14 cellular contexts compared by ENCODE assay signal in the genomic region with DNA sequence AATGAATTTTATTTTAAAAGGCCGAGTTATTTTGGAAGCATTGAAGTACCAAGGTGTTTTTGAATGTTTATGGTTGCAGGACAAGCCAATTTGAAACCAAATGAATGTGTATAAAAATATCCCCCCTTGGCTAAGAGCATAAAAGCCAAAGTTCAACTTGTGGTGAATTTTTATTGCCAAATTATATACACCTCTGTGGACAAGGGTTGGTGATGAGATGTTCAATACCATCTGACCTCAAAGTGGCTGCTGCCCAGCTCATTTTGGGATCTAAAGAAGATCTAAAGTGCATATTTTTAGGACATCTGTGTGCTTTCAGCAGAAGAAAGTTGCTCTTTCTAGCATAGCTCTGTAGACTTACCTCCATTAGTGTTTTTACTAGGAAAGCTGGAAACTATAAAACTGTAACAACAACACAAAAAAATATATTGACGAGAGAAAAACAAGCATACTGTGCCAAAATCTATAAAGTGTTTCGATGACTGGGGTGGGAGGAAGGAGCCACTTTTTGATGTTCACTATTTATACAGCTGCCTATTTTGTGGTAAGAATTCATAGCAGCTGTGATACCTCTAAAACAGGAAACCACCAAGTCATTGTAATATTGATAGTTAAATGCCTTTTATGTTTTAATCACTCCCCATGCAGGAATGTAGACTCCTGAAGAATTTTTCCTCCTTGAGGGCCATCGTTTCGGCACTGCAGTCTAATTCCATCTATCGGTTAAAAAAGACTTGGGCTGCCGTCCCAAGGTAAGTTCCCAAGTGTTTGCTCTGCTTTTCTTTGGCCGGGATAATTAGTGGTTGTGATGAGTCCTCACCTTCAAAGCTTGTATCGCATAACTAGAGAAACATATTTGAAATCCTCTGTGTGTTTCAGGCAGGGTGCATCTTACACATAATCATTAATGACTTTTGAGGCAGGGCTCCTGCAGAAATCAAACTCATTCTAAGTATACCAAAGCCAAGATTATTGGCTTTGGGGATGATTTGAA.
DNase-seq lines count a peak whose midpoint lies in the region; ATAC-seq and TF ChIP-seq lines count a peak whose summit lies in the region.
"Had no signal": no experiment of that assay in that cellular context is flagged by ENCODE, and none has a peak within 500 bp of the region (broad histone marks: within the 10 kb centered on the region; RNA-seq: fewer than 3 reads in every experiment).

No MANE protein-coding gene starts in this region.

- no peaks in the 10 kb centered on the region for H3K36me3 Mint-ChIP-seq in stimulated activated naive CD8-positive, alpha-beta T cell treated with anti-CD3 and anti-CD28 coated beads, Interleukin-15, Interleukin-2, amounts not matched to agents 100 ng/mL and 50 ng/mL, for 24 hours (ENCODE audit: low read depth)
- no peaks in the 10 kb centered on the region for H3K36me3 Mint-ChIP-seq in activated naive CD8-positive, alpha-beta T cell treated with anti-CD3 and anti-CD28 coated beads for 36 hours

- TF ChIP-seq CTCF in lower lobe of right lung (IDR thresholded peaks at IDR 0.05) (no peak), breast epithelium (IDR thresholded peaks at IDR 0.05) (no peak)

- H3K4me3 Mint-ChIP-seq in stimulated activated naive CD8-positive, alpha-beta T cell treated with anti-CD3 and anti-CD28 coated beads, Interleukin-15, Interleukin-2, amounts not matched to agents 100 ng/mL and 50 ng/mL, for 24 hours: peak overlapping the region; percentile 12
- H3K4me3 Mint-ChIP-seq in activated naive CD8-positive, alpha-beta T cell treated with anti-CD3 and anti-CD28 coated beads for 36 hours: peak overlapping the region; percentile 8

- H3K27ac ChIP-seq in lower lobe of right lung: peak overlapping the region; percentile 22
- H3K27ac ChIP-seq in breast epithelium: peak overlapping the region in 1 of 2 donors; percentile 27
- H3K27ac ChIP-seq: body of pancreas, C4-2B, HL-60 had no signal

- H3K9me3 ChIP-seq in lower lobe of right lung: no peaks in the 10 kb centered on the region
- H3K9me3 ChIP-seq in breast epithelium: no peaks in the 10 kb centered on the region
- H3K9me3 ChIP-seq: body of pancreas, stomach had no signal

- no peaks in the 10 kb centered on the region for H3K9me3 Mint-ChIP-seq in stimulated activated naive CD8-positive, alpha-beta T cell treated with anti-CD3 and anti-CD28 coated beads, Interleukin-15, Interleukin-2, amounts not matched to agents 100 ng/mL and 50 ng/mL, for 24 hours
- H3K9me3 Mint-ChIP-seq in activated naive CD8-positive, alpha-beta T cell treated with anti-CD3 and anti-CD28 coated beads for 36 hours: no peaks in the 10 kb centered on the region

- peaks cover 22% of the 10 kb centered on the region for H3K4me1 Mint-ChIP-seq in stimulated activated naive CD8-positive, alpha-beta T cell treated with anti-CD3 and anti-CD28 coated beads, Interleukin-15, Interleukin-2, amounts not matched to agents 100 ng/mL and 50 ng/mL, for 24 hours (ENCODE audit: low read depth)
- H3K4me1 Mint-ChIP-seq in activated naive CD8-positive, alpha-beta T cell treated with anti-CD3 and anti-CD28 coated beads for 36 hours: peaks cover 25% of the 10 kb centered on the region

- TF ChIP-seq POLR2A in breast epithelium (IDR thresholded peaks at IDR 0.05): no peak

- H3K4me1 ChIP-seq in lower lobe of right lung (peaks cover 59% of the 10 kb centered on the region), breast epithelium (no peaks in the 10 kb centered on the region)

- H3K27me3 Mint-ChIP-seq in stimulated activated naive CD8-positive, alpha-beta T cell treated with anti-CD3 and anti-CD28 coated beads, Interleukin-15, Interleukin-2, amounts not matched to agents 100 ng/mL and 50 ng/mL, for 24 hours: no peaks in the 10 kb centered on the region
- H3K27me3 Mint-ChIP-seq in activated naive CD8-positive, alpha-beta T cell treated with anti-CD3 and anti-CD28 coated beads for 36 hours: no peaks in the 10 kb centered on the region

- no peak overlapping the region for H3K27ac Mint-ChIP-seq in stimulated activated naive CD8-positive, alpha-beta T cell treated with anti-CD3 and anti-CD28 coated beads, Interleukin-15, Interleukin-2, amounts not matched to agents 100 ng/mL and 50 ng/mL, for 24 hours
- H3K27ac Mint-ChIP-seq in activated naive CD8-positive, alpha-beta T cell treated with anti-CD3 and anti-CD28 coated beads for 36 hours: peak overlapping the region; percentile 52

- no peak for DNase-seq in stimulated activated naive CD8-positive, alpha-beta T cell treated with anti-CD3 and anti-CD28 coated beads, Interleukin-15, Interleukin-2, amounts not matched to agents 100 U/mL and 50 U/mL, for 24 hours
- DNase-seq in activated naive CD8-positive, alpha-beta T cell treated with anti-CD3 and anti-CD28 coated beads for 36 hours: no peak
- DNase-seq in lower lobe of right lung (no peak), HT-29 (ENCODE audit: low spot score) (no peak), NCI-H146 treated with DMSO at 0.1 percent for 48 hours (lab: John Stamatoyannopoulos, UW; ENCODE audit: unreplicated experiment) (no peak), breast epithelium (ENCODE audit: low spot score in 2 of 2) (no peak), GOT3 (lab: John Stamatoyannopoulos, UW) (no peak)
- DNase-seq: body of pancreas, NCI-H1105, NCI-H774, stomach had no signal

- intact Hi-C loops in lower lobe of right lung (cut with DNase I): no loop called here
- intact Hi-C loops in breast epithelium (cut with DNase I; ENCODE audit: low total_unique reads): no loop called here

- H3K4me3 ChIP-seq in lower lobe of right lung: no peak overlapping the region
- H3K4me3 ChIP-seq in breast epithelium: no peak overlapping the region
- H3K4me3 ChIP-seq: body of pancreas, stomach had no signal

- no peak for ATAC-seq in stimulated activated naive CD8-positive, alpha-beta T cell treated with anti-CD3 and anti-CD28 coated beads, Interleukin-15, Interleukin-2, amounts not matched to agents 100 U/mL and 50 U/mL, for 24 hours
- ATAC-seq in lower lobe of right lung: no peak
- ATAC-seq: body of pancreas had no signal

- H3K36me3 ChIP-seq in lower lobe of right lung (peaks cover 51% of the 10 kb centered on the region), breast epithelium (no peaks in the 10 kb centered on the region)

- no peaks in the 10 kb centered on the region for H3K27me3 ChIP-seq in lower lobe of right lung (ENCODE audit: low read depth)
- no peaks in the 10 kb centered on the region for H3K27me3 ChIP-seq in breast epithelium
- H3K27me3 ChIP-seq: body of pancreas, stomach had no signal
